Comparison of ENCODE assay signal across 28 cellular contexts in the genomic region with DNA sequence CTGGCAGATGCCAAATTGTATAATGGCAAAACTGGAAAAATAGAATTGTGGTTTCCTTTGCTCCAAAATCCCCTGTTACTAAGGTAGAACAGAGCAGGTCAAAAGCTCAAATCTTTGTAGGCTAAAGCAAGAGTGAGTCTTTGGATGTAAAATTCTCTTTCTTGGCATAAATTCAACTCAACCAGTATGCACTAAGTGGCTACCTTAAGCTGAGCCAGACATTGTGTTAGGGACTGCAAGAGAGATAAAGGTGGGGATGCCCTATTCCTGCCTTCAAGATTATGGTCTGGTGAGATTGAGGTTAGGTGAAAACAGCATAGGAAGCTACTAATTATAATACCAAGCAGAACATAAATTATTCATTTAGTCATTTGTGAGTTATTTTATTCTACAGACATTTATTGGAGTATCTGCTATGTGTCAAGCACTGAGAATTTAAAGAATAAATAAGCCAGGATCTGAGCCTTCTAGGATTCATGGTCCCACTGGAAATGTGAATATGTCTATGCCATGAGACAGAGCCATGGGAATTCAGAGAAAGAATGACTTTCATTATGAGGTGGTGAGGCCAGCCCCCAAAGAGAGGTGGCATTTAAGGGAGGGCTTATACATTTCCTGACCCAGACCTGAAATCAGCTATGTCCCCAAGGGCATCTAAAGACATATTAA.
A peak's percentile ranks its signal among the peaks of the same experiment; 100 is the strongest.
DNase-seq lines count a peak whose midpoint lies in the region; ATAC-seq, FAIRE-seq and TF ChIP-seq lines count a peak whose summit lies in the region.
"Had no signal": no experiment of that assay in that cellular context is flagged by ENCODE, and none has a peak within 500 bp of the region (broad histone marks: within the 10 kb centered on the region; RNA-seq: fewer than 3 reads in every experiment).

No MANE protein-coding gene starts in this region.

- H3K4me2 ChIP-seq in keratinocyte (ENCODE audit: control insufficient read depth, extremely low read depth, insufficient read depth, low read depth, low read length): no peak overlapping the region
- no peak overlapping the region for H3K4me2 ChIP-seq in osteoblast (ENCODE audit: insufficient read depth, low read length)
- H3K4me2 ChIP-seq: BLaER1 treated with 17β-estradiol and CSF1 and Interleukin-3, amounts not matched to agents 10 nM and 100 nM had no signal

- no peaks in the 10 kb centered on the region for H3K79me2 ChIP-seq in keratinocyte (ENCODE audit: control insufficient read depth, insufficient read depth, low read length)
- H3K79me2 ChIP-seq in osteoblast (ENCODE audit: insufficient read depth, low read length): no peaks in the 10 kb centered on the region

- in situ Hi-C loops in G401 (cut with HindIII; ENCODE audit: low sequenced_read_pairs): no loop called here
- in situ Hi-C loops in brain microvascular endothelial cell (cut with HindIII; ENCODE audit: low pct_ligation_motif_present, low sequenced_read_pairs): no loop called here

- H3K27ac ChIP-seq in keratinocyte (ENCODE audit: control insufficient read depth, insufficient read depth, low read length) (no peak overlapping the region), osteoblast (ENCODE audit: low read depth, low read length) (peak overlapping the region; percentile 7), brain microvascular endothelial cell (no peak overlapping the region)
- H3K27ac ChIP-seq: BLaER1 treated with 17β-estradiol and CSF1 and Interleukin-3, amounts not matched to agents 10 nM and 100 nM; prostate gland had no signal

- TF ChIP-seq CTCF in choroid plexus epithelial cell (conservative IDR thresholded peaks at IDR 0.05; ENCODE audit: low read depth, low read length) (no peak), keratinocyte (optimal IDR thresholded peaks at IDR 0.05 in 1 of 3, IDR thresholded peaks at IDR 0.05 in 1 of 3, conservative IDR thresholded peaks at IDR 0.05 in 1 of 3; ENCODE audit: extremely low read depth in 1 of 3, insufficient read depth in 2 of 3, low read length in 3 of 3) (no peak), osteoblast (IDR thresholded peaks at IDR 0.05; ENCODE audit: extremely low read depth, low read depth, low read length) (no peak), brain microvascular endothelial cell (IDR thresholded peaks at IDR 0.05; ENCODE audit: low read depth, low read length, missing control alignments) (no peak)

- no peak overlapping the region for H3K9ac ChIP-seq in keratinocyte (ENCODE audit: control insufficient read depth, extremely low read depth, insufficient read depth, low read length)
- H3K9ac ChIP-seq: BLaER1 treated with 17β-estradiol and CSF1 and Interleukin-3, amounts not matched to agents 10 nM and 100 nM had no signal

- H3K4me1 ChIP-seq in keratinocyte (ENCODE audit: control insufficient read depth, extremely low read depth, insufficient read depth, low read length): no peaks in the 10 kb centered on the region
- H3K4me1 ChIP-seq in osteoblast (ENCODE audit: insufficient read depth, low read length): peaks cover 22% of the 10 kb centered on the region
- H3K4me1 ChIP-seq: prostate gland had no signal

- no peak overlapping the region for H3K4me3 ChIP-seq in choroid plexus epithelial cell (ENCODE audit: low read depth, low read length)
- H3K4me3 ChIP-seq in keratinocyte (ENCODE audit: control insufficient read depth in 2 of 3, extremely low read depth in 1 of 3, insufficient read depth in 2 of 3, low read depth in 1 of 3, low read length in 3 of 3): no peak overlapping the region
- H3K4me3 ChIP-seq in osteoblast (ENCODE audit: insufficient read depth, low read length): no peak overlapping the region
- no peak overlapping the region for H3K4me3 ChIP-seq in brain microvascular endothelial cell (ENCODE audit: low read depth, low read length)
- H3K4me3 ChIP-seq: BLaER1 treated with 17β-estradiol and CSF1 and Interleukin-3, amounts not matched to agents 10 nM and 100 nM; MG63; prostate gland had no signal

- H3K36me3 ChIP-seq in keratinocyte (ENCODE audit: control insufficient read depth in 2 of 2, extremely low read depth in 1 of 2, insufficient read depth in 2 of 2, low read length in 2 of 2): no peaks in the 10 kb centered on the region
- no peaks in the 10 kb centered on the region for H3K36me3 ChIP-seq in osteoblast (ENCODE audit: insufficient read depth, low read length)
- no peaks in the 10 kb centered on the region for H3K36me3 ChIP-seq in brain microvascular endothelial cell (replicated peaks)
- H3K36me3 ChIP-seq: BLaER1 treated with 17β-estradiol and CSF1 and Interleukin-3, amounts not matched to agents 10 nM and 100 nM; MG63; prostate gland had no signal

- ATAC-seq in GM18909 (IDR thresholded peaks at IDR 0.05; ENCODE audit: poor library complexity, unreplicated experiment) (no peak), HG02973 (IDR thresholded peaks at IDR 0.05; ENCODE audit: unreplicated experiment) (no peak)
- ATAC-seq: activated T-helper 17 cell treated with anti-CD3 and anti-CD28 coated beads, Interleukin-2, amount 50 U/mL, for 72 hours had no signal

- peak; percentile 32 for FAIRE-seq in keratinocyte (lab: Jason Lieb, UNC)
- FAIRE-seq: GM19239, H1, HTR-8/SVneo had no signal

- H2AFZ ChIP-seq in keratinocyte (ENCODE audit: control insufficient read depth, low read length) (no peak overlapping the region), osteoblast (ENCODE audit: low read length) (no peak overlapping the region)

- DNase-seq in G401 (ENCODE audit: low spot score) (peak; percentile 34), choroid plexus epithelial cell (ENCODE audit: low read depth) (peak; percentile 35), keratinocyte (ENCODE audit: low read depth, low spot score) (no peak), osteoblast (ENCODE audit: insufficient read length, low spot score, missing footprints) (peak; percentile 74), brain microvascular endothelial cell (no peak), nucleus accumbens (lab: John Stamatoyannopoulos, UW) (no peak)
- DNase-seq: activated CD4-positive, alpha-beta memory T cell treated with anti-CD3 and anti-CD28 coated beads, Interleukin-2, amount 10 ng/mL, durations not matched to agents 7 days and 5 days; activated CD8-positive, alpha-beta memory T cell treated with anti-CD3 and anti-CD28 coated beads, Interleukin-2, amount 50 U/mL, for 4 hours; activated naive CD4-positive, alpha-beta T cell treated with anti-CD3 and anti-CD28 coated beads, Interleukin-2, amount 10 ng/mL, durations not matched to agents 7 days and 5 days; DMS79; foreskin melanocyte; KBM-7; NCI-H1105; NCI-H187; NCI-H2171; NCI-H510A treated with DMSO at 0.1 percent for 48 hours; stimulated activated CD4-positive, alpha-beta T cell treated with anti-CD3 and anti-CD28 coated beads, Interleukin-15, amount 100 ng/mL, for 24 hours; stimulated activated CD4-positive, alpha-beta T cell treated with anti-CD3 and anti-CD28 coated beads, Interleukin-4, amount 100 ng/mL, for 4 hours; trophoblast cell had no signal

- dilution Hi-C loops in keratinocyte (cut with MboI; ENCODE audit: extremely low pct_ligation_motif_present, low sequenced_read_pairs): no loop called here

- no peaks in the 10 kb centered on the region for H4K20me1 ChIP-seq in keratinocyte (ENCODE audit: control insufficient read depth, extremely low read depth, insufficient read depth, low read length)
- H4K20me1 ChIP-seq in osteoblast (ENCODE audit: insufficient read depth, low read length): no peaks in the 10 kb centered on the region
- H4K20me1 ChIP-seq: BLaER1 treated with 17β-estradiol and CSF1 and Interleukin-3, amounts not matched to agents 10 nM and 100 nM had no signal

- H3K9me3 ChIP-seq in keratinocyte (ENCODE audit: control insufficient read depth, low read depth, low read length) (no peaks in the 10 kb centered on the region), osteoblast (ENCODE audit: low read depth, low read length) (peaks cover 2% of the 10 kb centered on the region)
- H3K9me3 ChIP-seq: prostate gland had no signal

- no peaks in the 10 kb centered on the region for H3K9me1 ChIP-seq in keratinocyte (ENCODE audit: control insufficient read depth, extremely low read depth, insufficient read depth, low read length)

- H3K27me3 ChIP-seq in keratinocyte (ENCODE audit: control insufficient read depth, extremely low read depth, insufficient read depth, low read length) (no peaks in the 10 kb centered on the region), osteoblast (ENCODE audit: insufficient read depth, low read length) (no peaks in the 10 kb centered on the region), brain microvascular endothelial cell (replicated peaks) (no peaks in the 10 kb centered on the region)
- H3K27me3 ChIP-seq: BLaER1 treated with 17β-estradiol and CSF1 and Interleukin-3, amounts not matched to agents 10 nM and 100 nM; MG63 had no signal

Comparison
In these comparisons a context has a peak if more than half of its experiments do, and no peak if none do; other contexts are left out.
1. DNase-seq: peak in G401 (single experiment), choroid plexus epithelial cell (single experiment) and osteoblast (single experiment); none in keratinocyte (single experiment), brain microvascular endothelial cell (single experiment) and nucleus accumbens (0 of 56).